In the genomic region with DNA sequence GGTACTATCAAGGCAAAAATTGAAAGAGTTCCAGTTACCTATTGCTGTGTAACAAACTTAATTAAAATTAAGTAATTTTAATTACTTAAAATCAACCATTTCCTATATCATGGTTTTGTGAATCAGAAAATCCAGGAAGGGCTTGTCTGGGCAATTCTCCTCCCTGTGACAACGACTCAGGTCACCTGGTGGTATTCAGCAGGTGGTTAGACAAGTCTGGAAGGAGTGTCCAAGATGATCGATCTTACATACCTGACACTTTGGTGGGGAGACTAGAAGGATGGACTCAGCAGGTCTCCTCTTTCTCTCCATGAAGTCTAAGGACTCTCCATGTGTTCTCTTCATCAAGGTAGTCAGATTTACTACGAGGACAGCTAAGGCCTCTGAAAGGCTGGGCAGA, we compare ENCODE assay signal across 33 cellular contexts. TPM values are rescaled to one million over a fixed set of nuclear protein-coding genes. Genes with fewer than 3 reads are reported as not detected.
"Had no signal": no experiment of that assay in that cellular context is flagged by ENCODE, and none has a peak within 500 bp of the region (broad histone marks: within the 10 kb centered on the region; RNA-seq: fewer than 3 reads in every experiment).

No MANE protein-coding gene starts in this region.

- H3K9me3 ChIP-seq: MG63, Peyer's patch, SJSA1, SK-N-SH had no signal

- H3K4me1 ChIP-seq: Peyer's patch, SJSA1 had no signal

- FAIRE-seq: K562, TTC549 had no signal

- H3K36me3 ChIP-seq: brain microvascular endothelial cell, cardiac muscle cell, Peyer's patch had no signal

- H3K4me3 ChIP-seq: cardiac muscle cell, K562, MG63, Peyer's patch, SJSA1 had no signal

- H3K9ac ChIP-seq: SK-N-SH had no signal

- H3K27ac Mint-ChIP-seq: activated CD4-positive, alpha-beta T cell treated with anti-CD3 and anti-CD28 coated beads for 36 hours; activated CD4-positive, alpha-beta T cell treated with anti-CD3 and anti-CD28 coated beads, Interleukin-2, amount 10 ng/mL, durations not matched to agents 7 days and 5 days; activated CD8-positive, alpha-beta T cell treated with anti-CD3 and anti-CD28 coated beads, Interleukin-2, amount 10 ng/mL, durations not matched to agents 7 days and 5 days; activated naive CD4-positive, alpha-beta T cell treated with anti-CD3 and anti-CD28 coated beads, Interleukin-2, amount 10 ng/mL, durations not matched to agents 7 days and 5 days; activated naive CD8-positive, alpha-beta T cell; activated naive CD8-positive, alpha-beta T cell treated with anti-CD3 and anti-CD28 coated beads, Interleukin-2, amount 50 U/mL, for 24 hours; T-helper 1 cell treated with Interleukin-12 subunit alpha and Interleukin-12 subunit beta and Interleukin-4 antibody, amounts not matched to agents 30 μg/mL and 1 μg/mL, for 36 hours; T-helper 2 cell treated with Interferon-gamma antibody and Interleukin-4, amounts not matched to agents 5 μg/mL and 100 μg/mL, for 36 hours had no signal

- H3K4me3 Mint-ChIP-seq: activated CD4-positive, alpha-beta T cell treated with anti-CD3 and anti-CD28 coated beads for 36 hours; activated CD4-positive, alpha-beta T cell treated with anti-CD3 and anti-CD28 coated beads, Interleukin-2, amount 10 ng/mL, durations not matched to agents 7 days and 5 days; activated CD8-positive, alpha-beta T cell treated with anti-CD3 and anti-CD28 coated beads, Interleukin-2, amount 10 ng/mL, durations not matched to agents 7 days and 5 days; activated naive CD4-positive, alpha-beta T cell treated with anti-CD3 and anti-CD28 coated beads, Interleukin-2, amount 10 ng/mL, durations not matched to agents 7 days and 5 days; activated naive CD8-positive, alpha-beta T cell; activated naive CD8-positive, alpha-beta T cell treated with anti-CD3 and anti-CD28 coated beads, Interleukin-2, amount 50 U/mL, for 24 hours; central memory CD8-positive, alpha-beta T cell; T-helper 1 cell treated with Interleukin-12 subunit alpha and Interleukin-12 subunit beta and Interleukin-4 antibody, amounts not matched to agents 30 μg/mL and 1 μg/mL, for 36 hours; T-helper 2 cell treated with Interferon-gamma antibody and Interleukin-4, amounts not matched to agents 5 μg/mL and 100 μg/mL, for 36 hours had no signal

- DNase-seq: activated CD4-positive, alpha-beta T cell treated with anti-CD3 and anti-CD28 coated beads for 36 hours; activated CD4-positive, alpha-beta T cell treated with anti-CD3 and anti-CD28 coated beads, Interleukin-2, amount 10 ng/mL, durations not matched to agents 7 days and 5 days; activated CD4-positive, alpha-beta T cell treated with anti-CD3 and anti-CD28 coated beads, Interleukin-2, amount 50 U/mL, for 48 hours; activated CD8-positive, alpha-beta T cell treated with anti-CD3 and anti-CD28 coated beads, Interleukin-2, amount 10 ng/mL, durations not matched to agents 7 days and 5 days; activated effector memory CD4-positive, alpha-beta T cell treated with Interleukin-2 at 50 U/mL for 16 hours; activated naive CD4-positive, alpha-beta T cell treated with anti-CD3 and anti-CD28 coated beads, Interleukin-2, amount 10 ng/mL, durations not matched to agents 7 days and 5 days; activated naive CD8-positive, alpha-beta T cell treated with anti-CD3 and anti-CD28 coated beads, Interleukin-2, amount 50 U/mL, for 24 hours; activated T-cell treated with anti-CD3 and anti-CD28 coated beads for 4 hours; activated T-cell treated with anti-CD3 and anti-CD28 coated beads, Interleukin-2, amount 50 U/mL, for 48 hours; anterior cingulate cortex; brain microvascular endothelial cell; MG63; NCI-H1048; NCI-H1105 treated with DMSO at 0.1 percent for 48 hours; NCI-H1436; NCI-H1694 treated with DMSO at 0.1 percent for 48 hours; NCI-H2029; NCI-H345; NCI-H524 treated with DMSO at 0.1 percent for 48 hours; PC-3; Peyer's patch; RPMI8226; SHP77 treated with DMSO at 0.1 percent for 48 hours; SK-N-SH had no signal

- H3K9me3 Mint-ChIP-seq: activated CD4-positive, alpha-beta T cell treated with anti-CD3 and anti-CD28 coated beads, Interleukin-2, amount 10 ng/mL, durations not matched to agents 7 days and 5 days; activated naive CD4-positive, alpha-beta T cell treated with anti-CD3 and anti-CD28 coated beads, Interleukin-2, amount 10 ng/mL, durations not matched to agents 7 days and 5 days; activated naive CD8-positive, alpha-beta T cell treated with anti-CD3 and anti-CD28 coated beads, Interleukin-2, amount 50 U/mL, for 24 hours; central memory CD8-positive, alpha-beta T cell; T-helper 1 cell treated with Interleukin-12 subunit alpha and Interleukin-12 subunit beta and Interleukin-4 antibody, amounts not matched to agents 30 μg/mL and 1 μg/mL, for 36 hours; T-helper 2 cell treated with Interferon-gamma antibody and Interleukin-4, amounts not matched to agents 5 μg/mL and 100 μg/mL, for 36 hours had no signal

- H3K4me1 Mint-ChIP-seq: activated CD4-positive, alpha-beta T cell treated with anti-CD3 and anti-CD28 coated beads, Interleukin-2, amount 10 ng/mL, durations not matched to agents 7 days and 5 days; activated naive CD4-positive, alpha-beta T cell treated with anti-CD3 and anti-CD28 coated beads, Interleukin-2, amount 10 ng/mL, durations not matched to agents 7 days and 5 days; activated naive CD8-positive, alpha-beta T cell treated with anti-CD3 and anti-CD28 coated beads, Interleukin-2, amount 50 U/mL, for 24 hours had no signal

- ATAC-seq: activated CD4-positive, alpha-beta T cell treated with anti-CD3 and anti-CD28 coated beads for 36 hours; activated CD4-positive, CD25-positive, alpha-beta regulatory T cell treated with anti-CD3 and anti-CD28 coated beads, Interleukin-2, amount 50 U/mL, for 24 hours; activated CD8-positive, alpha-beta T cell treated with anti-CD3 and anti-CD28 coated beads, Interleukin-2, amount 10 ng/mL, durations not matched to agents 7 days and 5 days; activated naive CD8-positive, alpha-beta T cell treated with anti-CD3 and anti-CD28 coated beads, Interleukin-2, amount 50 U/mL, for 24 hours; K562; PC-3 had no signal

- H3K4me2 ChIP-seq: SK-N-SH had no signal

- H3K27me3 Mint-ChIP-seq: activated CD4-positive, alpha-beta T cell treated with anti-CD3 and anti-CD28 coated beads for 36 hours; activated CD4-positive, alpha-beta T cell treated with anti-CD3 and anti-CD28 coated beads, Interleukin-2, amount 10 ng/mL, durations not matched to agents 7 days and 5 days; activated naive CD4-positive, alpha-beta T cell treated with anti-CD3 and anti-CD28 coated beads, Interleukin-2, amount 10 ng/mL, durations not matched to agents 7 days and 5 days; activated naive CD8-positive, alpha-beta T cell; activated naive CD8-positive, alpha-beta T cell treated with anti-CD3 and anti-CD28 coated beads, Interleukin-2, amount 50 U/mL, for 24 hours; central memory CD8-positive, alpha-beta T cell had no signal

- H3K27ac ChIP-seq: brain microvascular endothelial cell, cardiac muscle cell, Peyer's patch, SJSA1 had no signal

- H3K27me3 ChIP-seq: brain microvascular endothelial cell, cardiac muscle cell, MG63, Peyer's patch, SJSA1 had no signal

RNA-seq across cellular contexts. Expression of a gene that starts 22.9 kb away (rescaled TPM):
- total RNA-seq: activated CD8-positive, alpha-beta T cell treated with anti-CD3 and anti-CD28 coated beads, Interleukin-2, amount 10 ng/mL, durations not matched to agents 7 days and 5 days; PC-3; Peyer's patch had no signal
- polyA plus RNA-seq: cardiac muscle cell had no signal
